1 cellular context compared by ENCODE assay signal in genomic region chrX:131287556-131288179, GRCh38.
TF ChIP-seq lines count a peak whose summit lies in the region.

No MANE protein-coding gene starts in this region.

TF ChIP-seq in H1, 55 proteins besides CTCF, POLR2A, EP300 and RAD21:
- no peak for TF ChIP-seq TBP (IDR thresholded peaks at IDR 0.05; ENCODE audit: low read depth, low read length)
- TF ChIP-seq KDM1A (IDR thresholded peaks at IDR 0.05; ENCODE audit: borderline replicate concordance, low read length): no peak
- TF ChIP-seq CHD1 (IDR thresholded peaks at IDR 0.05; ENCODE audit: low read depth, low read length): no peak
- TF ChIP-seq SP2 (IDR thresholded peaks at IDR 0.05; ENCODE audit: low read length): no peak
- no peak for TF ChIP-seq MAFK (IDR thresholded peaks at IDR 0.05; ENCODE audit: low read depth, low read length)
- TF ChIP-seq RXRA (IDR thresholded peaks at IDR 0.05; ENCODE audit: insufficient read depth, low read depth, low read length): no peak
- no peak for TF ChIP-seq ZNF274 (IDR thresholded peaks at IDR 0.05; ENCODE audit: borderline replicate concordance, extremely low read depth, low read length)
- no peak for TF ChIP-seq SAP30 (IDR thresholded peaks at IDR 0.05; ENCODE audit: insufficient read depth, insufficient replicate concordance, low read length)
- TF ChIP-seq BCL11A (IDR thresholded peaks at IDR 0.05; ENCODE audit: low read depth in 2 of 2, low read length in 2 of 2): no peak
- TF ChIP-seq RFX5 (IDR thresholded peaks at IDR 0.05; ENCODE audit: borderline replicate concordance, low read depth, low read length): no peak
